In the genomic region with DNA sequence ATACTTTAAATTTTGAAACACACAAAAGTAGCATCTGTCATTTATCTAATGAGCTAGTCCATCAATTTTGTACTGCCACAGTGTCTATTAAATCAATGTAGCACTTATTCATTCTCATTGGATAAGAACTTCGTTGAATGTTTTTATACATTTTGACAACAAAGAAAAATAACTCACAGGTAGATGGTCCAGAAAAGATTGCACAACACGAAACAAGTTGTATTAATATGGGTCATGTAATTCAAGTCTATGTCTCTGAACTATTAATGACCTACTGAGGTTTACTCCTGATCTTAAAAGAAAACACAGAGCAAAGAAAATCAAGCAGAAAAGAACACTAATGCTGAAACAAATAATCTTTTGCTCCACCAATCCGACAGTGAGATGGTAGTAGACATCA, we compare ENCODE assay signal across 27 cellular contexts. TPM values are rescaled to one million over a fixed set of nuclear protein-coding genes. Genes with fewer than 3 reads are reported as not detected.
"Had no signal": no experiment of that assay in that cellular context is flagged by ENCODE, and none has a peak within 500 bp of the region (broad histone marks: within the 10 kb centered on the region; RNA-seq: fewer than 3 reads in every experiment).

No MANE protein-coding gene starts in this region.

- H2AFZ ChIP-seq: parathyroid adenoma had no signal

- H3K4me3 ChIP-seq: dorsolateral prefrontal cortex, heart left ventricle, lung, psoas muscle, spleen, testis, tibial nerve, upper lobe of right lung, vagina had no signal

- H3K27me3 Mint-ChIP-seq: naive thymus-derived CD4-positive, alpha-beta T cell; stimulated activated naive B cell treated with anti-CD40 and anti-IgM and Interleukin-4, amounts not matched to agents 10 μg/mL and 1 μg/mL and 100 μg/mL, for 72 hours; stimulated activated naive CD8-positive, alpha-beta T cell treated with anti-CD3 and anti-CD28 coated beads, Interleukin-15, amount 100 ng/mL, for 72 hours had no signal

- H3K27ac Mint-ChIP-seq: stimulated activated naive B cell treated with anti-CD40 and anti-IgM and Interleukin-4, amounts not matched to agents 10 μg/mL and 1 μg/mL and 100 μg/mL, for 72 hours had no signal

- H3K9me3 Mint-ChIP-seq: naive thymus-derived CD4-positive, alpha-beta T cell; nephron progenitor cell; stimulated activated naive B cell treated with anti-CD40 and anti-IgM and Interleukin-4, amounts not matched to agents 10 μg/mL and 1 μg/mL and 100 μg/mL, for 72 hours; stimulated activated naive CD8-positive, alpha-beta T cell treated with anti-CD3 and anti-CD28 coated beads, Interleukin-15, amount 100 ng/mL, for 72 hours had no signal

- H3K4me3 Mint-ChIP-seq: naive thymus-derived CD4-positive, alpha-beta T cell; nephron progenitor cell; stimulated activated naive B cell treated with anti-CD40 and anti-IgM and Interleukin-4, amounts not matched to agents 10 μg/mL and 1 μg/mL and 100 μg/mL, for 72 hours; stimulated activated naive CD8-positive, alpha-beta T cell treated with anti-CD3 and anti-CD28 coated beads, Interleukin-15, amount 100 ng/mL, for 72 hours had no signal

- H3K4me1 Mint-ChIP-seq: nephron progenitor cell had no signal

- H3K9ac ChIP-seq: parathyroid adenoma had no signal

- H3K27ac ChIP-seq: dorsolateral prefrontal cortex, heart left ventricle, parathyroid adenoma, psoas muscle, spleen, testis, tibial nerve, upper lobe of right lung, vagina had no signal

- H3K27me3 ChIP-seq: dorsolateral prefrontal cortex, heart left ventricle, spleen, testis, tibial nerve, upper lobe of right lung, vagina had no signal

- DNase-seq: dorsolateral prefrontal cortex; effector CD8-positive, alpha-beta T cell; heart left ventricle; hippocampal formation; left colon; left ventricle myocardium superior; mesendoderm; naive thymus-derived CD4-positive, alpha-beta T cell; nephron progenitor cell; psoas muscle; retina; spleen; stimulated activated CD4-positive, alpha-beta T cell treated with anti-CD3 and anti-CD28 coated beads, Interleukin-15, amount 100 ng/mL, for 24 hours; stimulated activated CD4-positive, alpha-beta T cell treated with anti-CD3 and anti-CD28 coated beads, Interleukin-1b, Interleukin-23, amount 100 ng/mL, for 48 hours; stimulated activated CD4-positive, alpha-beta T cell treated with anti-CD3 and anti-CD28 coated beads, Interleukin-4, amount 100 ng/mL, for 24 hours; stimulated activated naive B cell treated with anti-CD40 and anti-IgM and Interleukin-4, amounts not matched to agents 10 μg/mL and 1 μg/mL and 100 μg/mL, for 72 hours; stimulated activated naive CD8-positive, alpha-beta T cell treated with anti-CD3 and anti-CD28 coated beads, Interleukin-15, amount 100 ng/mL, for 72 hours; testis; upper lobe of right lung had no signal

- H3K9me3 ChIP-seq: heart left ventricle, psoas muscle, spleen, testis, tibial nerve, upper lobe of right lung, vagina had no signal

- ATAC-seq: esophagus mucosa; heart left ventricle; left colon; left ventricle myocardium superior; naive thymus-derived CD4-positive, alpha-beta T cell; psoas muscle; sciatic nerve; stimulated activated naive B cell treated with anti-CD40 and anti-IgM and Interleukin-4, amounts not matched to agents 10 μg/mL and 1 μg/mL and 100 μg/mL, for 72 hours; stimulated activated naive CD8-positive, alpha-beta T cell treated with anti-CD3 and anti-CD28 coated beads, Interleukin-15, amount 100 ng/mL, for 72 hours; upper lobe of right lung had no signal

- H3K4me1 ChIP-seq: parathyroid adenoma, upper lobe of right lung had no signal

RNA-seq across cellular contexts. Expression of gene SH2D5, which starts 39.3 kb away (rescaled TPM):
- total RNA-seq: left ventricle myocardium superior, mononuclear cell, sciatic nerve, subcutaneous adipose tissue, tibial nerve, vagina had no signal
- polyA plus RNA-seq: naive thymus-derived CD4-positive, alpha-beta T cell had no signal

RNA-seq across cellular contexts. Expression of gene KIF17, which starts 54.0 kb away (rescaled TPM):
- total RNA-seq: naive thymus-derived CD4-positive, alpha-beta T cell had no signal
- polyA plus RNA-seq: naive thymus-derived CD4-positive, alpha-beta T cell had no signal
